ENCODE assay signal across 8 cellular contexts in the genomic region with DNA sequence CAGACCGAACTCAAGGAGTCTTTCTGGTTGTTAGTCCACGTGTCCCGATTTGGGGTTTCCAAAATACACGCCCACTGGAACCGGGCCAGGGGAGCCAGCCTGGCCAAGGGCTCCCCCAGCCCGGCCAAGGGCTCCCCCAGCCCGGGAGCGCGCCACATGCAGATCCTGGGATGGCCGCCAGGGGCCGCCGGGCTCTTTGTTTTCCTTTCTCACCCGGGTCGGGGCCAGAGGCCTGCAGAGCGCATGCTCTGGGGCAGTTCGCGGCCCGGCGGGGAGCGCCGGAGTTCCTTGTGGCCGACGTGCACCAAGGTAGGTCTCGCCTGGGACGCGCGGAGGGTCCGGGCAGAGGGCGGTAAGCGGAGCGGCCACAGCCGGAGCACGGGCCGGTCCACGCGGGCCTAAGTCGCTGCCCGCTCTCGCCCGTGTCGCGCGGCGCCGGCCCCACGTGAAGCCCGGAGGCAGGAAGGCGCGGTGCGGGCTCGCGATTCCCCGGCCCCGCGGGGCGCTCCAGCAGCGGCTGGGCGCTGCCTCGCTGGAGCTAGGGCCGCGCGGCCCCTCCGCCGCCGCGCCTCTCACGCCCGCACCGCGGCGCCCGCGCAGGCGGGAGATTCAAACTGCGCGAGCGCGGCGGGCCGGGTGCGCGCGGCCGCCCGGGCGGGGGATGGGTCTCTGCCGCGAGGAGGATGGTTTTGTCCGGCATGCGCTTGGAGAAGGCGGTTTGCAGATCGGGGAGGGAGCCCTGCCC. TPM values are rescaled to one million over a fixed set of nuclear protein-coding genes. Genes with fewer than 3 reads are reported as not detected.
DNase-seq lines count a peak whose midpoint lies in the region; ATAC-seq and TF ChIP-seq lines count a peak whose summit lies in the region.

No MANE protein-coding gene starts in this region.

- H3K36me3 Mint-ChIP-seq in activated naive CD8-positive, alpha-beta T cell treated with anti-CD3 and anti-CD28 coated beads for 36 hours = peaks cover 38% of the 10 kb centered on the region

- H3K9me3 Mint-ChIP-seq in activated naive CD8-positive, alpha-beta T cell treated with anti-CD3 and anti-CD28 coated beads for 36 hours = no peaks in the 10 kb centered on the region

- no peaks in the 10 kb centered on the region for H3K36me3 ChIP-seq in cardiac muscle cell
- H3K36me3 ChIP-seq in upper lobe of left lung = peaks cover 6 to 25% (median 14%) of the 10 kb centered on the region in 4 donors

- CTCF ChIA-PET in HEK293T (lab: Yijun Ruan, JAX) = interaction anchor here (0.5 to 0.8 kb wide), 2 partner anchors 14 to 24 kb away, joined by 3 to 4 read pairs; no protein-coding TSS in a partner anchor

- no peak for TF ChIP-seq EP300 in upper lobe of left lung (IDR thresholded peaks at IDR 0.05)

- peak; percentile 94 to 96 for ATAC-seq in upper lobe of left lung (ENCODE audit: low FRiP score in 2 of 2)

- peak; percentile 56 for TF ChIP-seq POLR2A in GM10847 (IDR thresholded peaks at IDR 0.05; ENCODE audit: extremely low read depth, insufficient read length)
- TF ChIP-seq POLR2A in NB4 (IDR thresholded peaks at IDR 0.05; ENCODE audit: extremely low read depth, insufficient read length) = peak; percentile 92
- peak in 2 of 4 donors; percentile 28 to 82 for TF ChIP-seq POLR2A in upper lobe of left lung (IDR thresholded peaks at IDR 0.05)

- H3K27ac Mint-ChIP-seq in activated naive CD8-positive, alpha-beta T cell treated with anti-CD3 and anti-CD28 coated beads for 36 hours = peak overlapping the region; percentile 93

- no peaks in the 10 kb centered on the region for H3K27me3 ChIP-seq in cardiac muscle cell
- H3K27me3 ChIP-seq in upper lobe of left lung = no peaks in the 10 kb centered on the region

- H3K4me3 ChIP-seq in NB4 (ENCODE audit: low read depth, low read length) = peak overlapping the region; percentile 92
- H3K4me3 ChIP-seq in cardiac muscle cell = peak overlapping the region; percentile 57
- H3K4me3 ChIP-seq in upper lobe of left lung = peak overlapping the region; percentile 76 to 83 (median 82)

- no peaks in the 10 kb centered on the region for H3K27me3 Mint-ChIP-seq in activated naive CD8-positive, alpha-beta T cell treated with anti-CD3 and anti-CD28 coated beads for 36 hours

- peak; percentile 96 for DNase-seq in HEK293T (ENCODE audit: extremely low spot score)
- DNase-seq in NB4 (ENCODE audit: low read depth) = peak; percentile 92
- DNase-seq in SKM-1 (lab: John Stamatoyannopoulos, UW; ENCODE audit: unreplicated experiment) = peak; percentile 76
- peak; percentile 92 for DNase-seq in activated naive CD8-positive, alpha-beta T cell treated with anti-CD3 and anti-CD28 coated beads for 36 hours
- DNase-seq in cardiac muscle cell (ENCODE audit: low read depth in 1 of 2, low spot score in 1 of 2) = peak; percentile 90 to 93
- peak; percentile 84 for DNase-seq in pons (ENCODE audit: low spot score)
- DNase-seq in upper lobe of left lung = peak; percentile 94 to 98

- H3K27ac ChIP-seq in cardiac muscle cell (peak overlapping the region; percentile 85), upper lobe of left lung (peak overlapping the region; percentile 72 to 90 (median 82))

- WGBS in upper lobe of left lung, 2 donors = 0 to 1% methylated on average over 5 to 47 of the region's 92 CpGs

- peaks cover 29% of the 10 kb centered on the region for H3K4me1 Mint-ChIP-seq in activated naive CD8-positive, alpha-beta T cell treated with anti-CD3 and anti-CD28 coated beads for 36 hours

- TF ChIP-seq CTCF in NB4 (IDR thresholded peaks at IDR 0.05; ENCODE audit: low read depth, low read length) (peak; percentile 87), cardiac muscle cell (IDR thresholded peaks at IDR 0.05; ENCODE audit: low read depth, low read length) (peak; percentile 99), upper lobe of left lung (IDR thresholded peaks at IDR 0.05) (peak; percentile 97 to 100 (median 99))

- peaks cover 6% of the 10 kb centered on the region for H3K4me1 ChIP-seq in cardiac muscle cell (ENCODE audit: low read depth)
- peaks cover 13 to 19% (median 15%) of the 10 kb centered on the region in 4 donors for H3K4me1 ChIP-seq in upper lobe of left lung

- no peaks in the 10 kb centered on the region for H3K9me3 ChIP-seq in cardiac muscle cell (ENCODE audit: low read depth)
- H3K9me3 ChIP-seq in upper lobe of left lung = no peaks in the 10 kb centered on the region

- peak overlapping the region; percentile 89 for H3K4me3 Mint-ChIP-seq in activated naive CD8-positive, alpha-beta T cell treated with anti-CD3 and anti-CD28 coated beads for 36 hours

- POLR2A ChIA-PET in HEK293T (lab: Yijun Ruan, JAX) = interaction anchor here (0.9 to 6.2 kb wide), 3 partner anchors 10 to 103 kb away, joined by 4 to 37 read pairs (median 7); a partner anchor contains a TSS

TF ChIP-seq in HEK293T, 16 proteins besides CTCF, POLR2A, EP300 and RAD21:
- TF ChIP-seq FOXA1 (IDR thresholded peaks at IDR 0.05) (no peak), LEF1 (IDR thresholded peaks at IDR 0.05; ENCODE audit: borderline replicate concordance) (peak; percentile 82; the same call in 1 of the 2 replicates), HDGF (IDR thresholded peaks at IDR 0.05; ENCODE audit: borderline replicate concordance) (peak; percentile 88; the same call in 1 of the 2 replicates), SUZ12 (IDR thresholded peaks at IDR 0.05) (no peak), ELF4 (IDR thresholded peaks at IDR 0.05) (peak; percentile 42; the same call in 1 of the 2 replicates), FOXK2 (IDR thresholded peaks at IDR 0.05) (no peak)

RNA-seq across cellular contexts. Expression of a gene that starts 12.3 kb away (rescaled TPM):
- 100 to 1,000 TPM; 133 to 138 TPM for total RNA-seq in activated naive CD8-positive, alpha-beta T cell treated with anti-CD3 and anti-CD28 coated beads for 36 hours
- 22.0 and 24.7 TPM in 2 replicates for total RNA-seq in cardiac muscle cell
- 14.6 and 24.6 TPM in 2 replicates for polyA plus RNA-seq in cardiac muscle cell
- total RNA-seq in upper lobe of left lung = 10 to 100 TPM; 17.6 to 32.7 (median 20.1) TPM

RNA-seq across cellular contexts. Expression of a gene that starts 34.7 kb away (rescaled TPM):
- 10 to 100 TPM; 42.6 to 43.2 TPM for total RNA-seq in activated naive CD8-positive, alpha-beta T cell treated with anti-CD3 and anti-CD28 coated beads for 36 hours
- total RNA-seq in cardiac muscle cell = 26.0 and 26.1 TPM in 2 replicates
- polyA plus RNA-seq in cardiac muscle cell = 39.9 and 61.2 TPM in 2 replicates
- total RNA-seq in upper lobe of left lung = 10 to 100 TPM; 19.6 to 35.6 (median 25.3) TPM

Comparison
In these comparisons a context has a peak if more than half of its experiments do, and no peak if none do; other contexts are left out.
1. Peak in every context shown above with its lines: DNase-seq, ATAC-seq, H3K4me3 ChIP-seq and H3K27ac ChIP-seq.